In the genomic region with DNA sequence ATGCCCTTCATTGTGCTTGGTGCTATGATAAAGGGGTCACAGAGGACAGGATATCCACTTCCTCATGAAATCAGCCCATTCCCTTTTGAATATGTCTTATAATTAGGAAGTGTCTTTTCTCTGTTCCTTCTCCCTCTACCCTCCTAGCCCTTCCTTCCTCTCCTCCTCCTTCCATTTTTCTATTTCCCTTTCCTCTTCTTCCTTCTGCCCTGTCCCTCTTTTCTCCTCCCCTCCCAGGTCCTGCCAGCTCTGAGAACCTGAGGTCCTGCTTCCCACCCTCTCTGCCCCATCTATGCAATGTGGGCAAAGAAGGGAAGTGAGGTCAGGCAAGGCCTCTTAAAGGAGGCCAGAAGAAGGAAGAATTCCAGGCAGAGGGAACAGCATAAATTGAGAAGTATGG, we compare ENCODE assay signal across 1 cellular context.
TF ChIP-seq lines count a peak whose summit lies in the region.

No MANE protein-coding gene starts in this region.

TF ChIP-seq in HCT116, 20 proteins besides CTCF, POLR2A, EP300 and RAD21 (continued from another document):
- TF ChIP-seq CBX3 (IDR thresholded peaks at IDR 0.05; ENCODE audit: low read depth), result no peak
- TF ChIP-seq, protein P1, sequence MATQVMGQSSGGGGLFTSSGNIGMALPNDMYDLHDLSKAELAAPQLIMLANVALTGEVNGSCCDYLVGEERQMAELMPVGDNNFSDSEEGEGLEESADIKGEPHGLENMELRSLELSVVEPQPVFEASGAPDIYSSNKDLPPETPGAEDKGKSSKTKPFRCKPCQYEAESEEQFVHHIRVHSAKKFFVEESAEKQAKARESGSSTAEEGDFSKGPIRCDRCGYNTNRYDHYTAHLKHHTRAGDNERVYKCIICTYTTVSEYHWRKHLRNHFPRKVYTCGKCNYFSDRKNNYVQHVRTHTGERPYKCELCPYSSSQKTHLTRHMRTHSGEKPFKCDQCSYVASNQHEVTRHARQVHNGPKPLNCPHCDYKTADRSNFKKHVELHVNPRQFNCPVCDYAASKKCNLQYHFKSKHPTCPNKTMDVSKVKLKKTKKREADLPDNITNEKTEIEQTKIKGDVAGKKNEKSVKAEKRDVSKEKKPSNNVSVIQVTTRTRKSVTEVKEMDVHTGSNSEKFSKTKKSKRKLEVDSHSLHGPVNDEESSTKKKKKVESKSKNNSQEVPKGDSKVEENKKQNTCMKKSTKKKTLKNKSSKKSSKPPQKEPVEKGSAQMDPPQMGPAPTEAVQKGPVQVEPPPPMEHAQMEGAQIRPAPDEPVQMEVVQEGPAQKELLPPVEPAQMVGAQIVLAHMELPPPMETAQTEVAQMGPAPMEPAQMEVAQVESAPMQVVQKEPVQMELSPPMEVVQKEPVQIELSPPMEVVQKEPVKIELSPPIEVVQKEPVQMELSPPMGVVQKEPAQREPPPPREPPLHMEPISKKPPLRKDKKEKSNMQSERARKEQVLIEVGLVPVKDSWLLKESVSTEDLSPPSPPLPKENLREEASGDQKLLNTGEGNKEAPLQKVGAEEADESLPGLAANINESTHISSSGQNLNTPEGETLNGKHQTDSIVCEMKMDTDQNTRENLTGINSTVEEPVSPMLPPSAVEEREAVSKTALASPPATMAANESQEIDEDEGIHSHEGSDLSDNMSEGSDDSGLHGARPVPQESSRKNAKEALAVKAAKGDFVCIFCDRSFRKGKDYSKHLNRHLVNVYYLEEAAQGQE (IDR thresholded peaks at IDR 0.05; ENCODE audit: low read depth), result no peak
